ENCODE assay signal across 33 cellular contexts in genomic region chrX:53340852-53341645, GRCh38.
"Had no signal": no experiment of that assay in that cellular context is flagged by ENCODE, and none has a peak within 500 bp of the region (broad histone marks: within the 10 kb centered on the region; RNA-seq: fewer than 3 reads in every experiment).

No MANE protein-coding gene starts in this region.

- H3K4me3 ChIP-seq: breast epithelium had no signal

- ATAC-seq: activated CD8-positive, alpha-beta memory T cell treated with anti-CD3 and anti-CD28 coated beads, Interleukin-2, amount 10 ng/mL, durations not matched to agents 7 days and 5 days; activated naive CD8-positive, alpha-beta T cell treated with anti-CD3 and anti-CD28 coated beads, Interleukin-2, amount 50 U/mL, for 24 hours had no signal

- H3K27ac Mint-ChIP-seq: activated B cell treated with CpG ODN at 0.5 μM for 24 hours; activated CD4-positive, alpha-beta memory T cell treated with anti-CD3 and anti-CD28 coated beads, Interleukin-2, amount 10 ng/mL, durations not matched to agents 7 days and 5 days; activated CD8-positive, alpha-beta memory T cell treated with anti-CD3 and anti-CD28 coated beads, Interleukin-2, amount 10 ng/mL, durations not matched to agents 7 days and 5 days; activated naive CD4-positive, alpha-beta T cell treated with anti-CD3 and anti-CD28 coated beads, Interleukin-2, amount 10 ng/mL, durations not matched to agents 7 days and 5 days; activated naive CD8-positive, alpha-beta T cell; activated naive CD8-positive, alpha-beta T cell treated with anti-CD3 and anti-CD28 coated beads, Interleukin-2, amount 50 U/mL, for 24 hours had no signal

- H3K27ac ChIP-seq: breast epithelium, KMS-11, VCaP had no signal

- H3K4me1 ChIP-seq: breast epithelium had no signal

- H3K9ac ChIP-seq: KMS-11 had no signal

- H3K4me3 Mint-ChIP-seq: activated B cell treated with CpG ODN at 0.5 μM for 24 hours; activated CD4-positive, alpha-beta memory T cell treated with anti-CD3 and anti-CD28 coated beads, Interleukin-2, amount 10 ng/mL, durations not matched to agents 7 days and 5 days; activated CD8-positive, alpha-beta memory T cell treated with anti-CD3 and anti-CD28 coated beads, Interleukin-2, amount 10 ng/mL, durations not matched to agents 7 days and 5 days; activated naive CD4-positive, alpha-beta T cell treated with anti-CD3 and anti-CD28 coated beads, Interleukin-2, amount 10 ng/mL, durations not matched to agents 7 days and 5 days; activated naive CD8-positive, alpha-beta T cell; activated naive CD8-positive, alpha-beta T cell treated with anti-CD3 and anti-CD28 coated beads, Interleukin-2, amount 50 U/mL, for 24 hours had no signal

- DNase-seq: activated B cell treated with CpG ODN at 0.5 μM for 24 hours; activated CD4-positive, alpha-beta memory T cell treated with anti-CD3 and anti-CD28 coated beads, Interleukin-2, amount 10 ng/mL, durations not matched to agents 7 days and 5 days; activated CD4-positive, alpha-beta T cell treated with anti-CD3 and anti-CD28 coated beads for 1 hour; activated CD4-positive, alpha-beta T cell treated with anti-CD3 and anti-CD28 coated beads for 48 hours; activated CD8-positive, alpha-beta memory T cell treated with anti-CD3 and anti-CD28 coated beads for 24 hours; activated CD8-positive, alpha-beta memory T cell treated with anti-CD3 and anti-CD28 coated beads, Interleukin-2, amount 10 ng/mL, durations not matched to agents 7 days and 5 days; activated CD8-positive, alpha-beta memory T cell treated with anti-CD3 and anti-CD28 coated beads, Interleukin-2, amount 50 U/mL, for 48 hours; activated effector memory CD4-positive, alpha-beta T cell treated with Interleukin-2 at 50 U/mL for 16 hours; activated naive CD4-positive, alpha-beta T cell treated with anti-CD3 and anti-CD28 coated beads, Interleukin-2, amount 10 ng/mL, durations not matched to agents 7 days and 5 days; activated naive CD8-positive, alpha-beta T cell treated with anti-CD3 and anti-CD28 coated beads, Interleukin-2, amount 50 U/mL, for 24 hours; activated T-cell treated with anti-CD3 and anti-CD28 coated beads, Interleukin-2, amount 50 U/mL, for 48 hours; anterior cingulate cortex; central memory CD4-positive, alpha-beta T cell; NCI-H1092 treated with DMSO at 0.1 percent for 48 hours; NCI-H1417; NCI-H146; NCI-H187; NCI-H2029 treated with DMSO at 0.1 percent for 48 hours; NCI-H2107; NCI-H2171; NCI-H510A; NCI-H526; NCI-H748 treated with DMSO at 0.1 percent for 48 hours; OCI-M1; Right ventricle myocardium superior; SW 1271; T-helper 1 cell; T-helper 2 cell; T-helper 9 cell had no signal

- H3K27me3 Mint-ChIP-seq: activated B cell treated with CpG ODN at 0.5 μM for 24 hours; activated naive CD4-positive, alpha-beta T cell treated with anti-CD3 and anti-CD28 coated beads, Interleukin-2, amount 10 ng/mL, durations not matched to agents 7 days and 5 days; activated naive CD8-positive, alpha-beta T cell; activated naive CD8-positive, alpha-beta T cell treated with anti-CD3 and anti-CD28 coated beads, Interleukin-2, amount 50 U/mL, for 24 hours had no signal

- H3K4me1 Mint-ChIP-seq: activated B cell treated with CpG ODN at 0.5 μM for 24 hours; activated CD4-positive, alpha-beta memory T cell treated with anti-CD3 and anti-CD28 coated beads, Interleukin-2, amount 10 ng/mL, durations not matched to agents 7 days and 5 days; activated CD8-positive, alpha-beta memory T cell treated with anti-CD3 and anti-CD28 coated beads, Interleukin-2, amount 10 ng/mL, durations not matched to agents 7 days and 5 days; activated naive CD4-positive, alpha-beta T cell treated with anti-CD3 and anti-CD28 coated beads, Interleukin-2, amount 10 ng/mL, durations not matched to agents 7 days and 5 days; activated naive CD8-positive, alpha-beta T cell treated with anti-CD3 and anti-CD28 coated beads, Interleukin-2, amount 50 U/mL, for 24 hours had no signal

- H3K36me3 Mint-ChIP-seq: activated CD8-positive, alpha-beta memory T cell treated with anti-CD3 and anti-CD28 coated beads, Interleukin-2, amount 10 ng/mL, durations not matched to agents 7 days and 5 days; activated naive CD4-positive, alpha-beta T cell treated with anti-CD3 and anti-CD28 coated beads, Interleukin-2, amount 10 ng/mL, durations not matched to agents 7 days and 5 days; activated naive CD8-positive, alpha-beta T cell had no signal

- H3K4me2 ChIP-seq: KMS-11 had no signal

- H3K36me3 ChIP-seq: breast epithelium had no signal

- H3K9me3 Mint-ChIP-seq: activated B cell treated with CpG ODN at 0.5 μM for 24 hours; activated CD4-positive, alpha-beta memory T cell treated with anti-CD3 and anti-CD28 coated beads, Interleukin-2, amount 10 ng/mL, durations not matched to agents 7 days and 5 days; activated naive CD4-positive, alpha-beta T cell treated with anti-CD3 and anti-CD28 coated beads, Interleukin-2, amount 10 ng/mL, durations not matched to agents 7 days and 5 days; activated naive CD8-positive, alpha-beta T cell treated with anti-CD3 and anti-CD28 coated beads, Interleukin-2, amount 50 U/mL, for 24 hours had no signal
